ENCODE assay signal across 24 cellular contexts in genomic region chr1:234292548-234292947, GRCh38.
"Had no signal": no experiment of that assay in that cellular context is flagged by ENCODE, and none has a peak within 500 bp of the region (broad histone marks: within the 10 kb centered on the region; RNA-seq: fewer than 3 reads in every experiment).

No MANE protein-coding gene starts in this region.

- H3K9me3 ChIP-seq: ovary, psoas muscle, right lobe of liver, testis, transverse colon, uterus had no signal

- H3K79me2 ChIP-seq: parathyroid adenoma had no signal

- ATAC-seq: natural killer cell; psoas muscle; right cardiac atrium; right lobe of liver; stimulated activated effector memory CD8-positive, alpha-beta T cell treated with anti-CD3 and anti-CD28 coated beads, Interleukin-12 subunit alpha, Interleukin-12 subunit beta, amount 100 ng/mL, for 72 hours; stimulated activated naive B cell treated with anti-CD40 and anti-IgM and Interleukin-4, amounts not matched to agents 10 μg/mL and 1 μg/mL and 100 μg/mL, for 72 hours; upper lobe of right lung had no signal

- H3K36me3 ChIP-seq: neural progenitor cell, ovary, right lobe of liver, sigmoid colon, stomach, tibial artery, transverse colon, upper lobe of right lung, uterus had no signal

- H3K4me3 ChIP-seq: neural progenitor cell, ovary, psoas muscle, right lobe of liver, sigmoid colon, stomach, testis, tibial artery, transverse colon, upper lobe of right lung, uterus had no signal

- H3K9ac ChIP-seq: neural progenitor cell, parathyroid adenoma had no signal

- H3K27me3 ChIP-seq: neural progenitor cell, ovary, right lobe of liver, testis, upper lobe of right lung, uterus had no signal

- DNase-seq: natural killer cell; occipital lobe; ovary; posterior cingulate gyrus; psoas muscle; right cardiac atrium; right lobe of liver; sigmoid colon; small intestine; stimulated activated CD4-positive, alpha-beta T cell treated with anti-CD3 and anti-CD28 coated beads, Interleukin-15, amount 100 ng/mL, for 24 hours; stimulated activated CD4-positive, alpha-beta T cell treated with anti-CD3 and anti-CD28 coated beads, Interleukin-2, amount 100 ng/mL, for 24 hours; stimulated activated CD4-positive, alpha-beta T cell treated with anti-CD3 and anti-CD28 coated beads, Interleukin-2, amount 100 ng/mL, for 48 hours; stimulated activated CD4-positive, alpha-beta T cell treated with anti-CD3 and anti-CD28 coated beads, Interleukin-4, amount 100 ng/mL, for 24 hours; stimulated activated naive B cell treated with anti-CD40 and anti-IgM and Interleukin-4, amounts not matched to agents 10 μg/mL and 1 μg/mL and 100 μg/mL, for 72 hours; stimulated activated naive CD4-positive, alpha-beta T cell treated with Interleukin-2 at 50 U/mL for 16 hours; stomach; testis; tibial artery; transverse colon; upper lobe of right lung; uterus had no signal

- H3K4me2 ChIP-seq: neural progenitor cell had no signal

- H2AFZ ChIP-seq: neural progenitor cell, parathyroid adenoma had no signal

- H3K27ac ChIP-seq: neural progenitor cell, ovary, parathyroid adenoma, psoas muscle, right lobe of liver, sigmoid colon, stomach, testis, tibial artery, transverse colon, upper lobe of right lung, uterus had no signal

- H3K4me1 ChIP-seq: neural progenitor cell, parathyroid adenoma, psoas muscle, right lobe of liver, sigmoid colon, stomach, testis, tibial artery, transverse colon, upper lobe of right lung, uterus had no signal
